23 cellular contexts compared by ENCODE assay signal in genomic region chr14:93838253-93838652, GRCh38. TPM values are rescaled to one million over a fixed set of nuclear protein-coding genes. Genes with fewer than 3 reads are reported as not detected.
"Had no signal": no experiment of that assay in that cellular context is flagged by ENCODE, and none has a peak within 500 bp of the region (broad histone marks: within the 10 kb centered on the region; RNA-seq: fewer than 3 reads in every experiment).

No MANE protein-coding gene starts in this region.

- H3K9me3 ChIP-seq: SK-N-SH had no signal

- H3K4me2 ChIP-seq: KMS-11, SK-N-SH had no signal

- DNase-seq: Kasumi-1, MM.1S, NCI-H1048, NCI-H1105, NCI-H1417, NCI-H1436 treated with DMSO at 0.1 percent for 48 hours, NCI-H1694 treated with DMSO at 0.1 percent for 48 hours, NCI-H1930, NCI-H2081, NCI-H2107, NCI-H2227 treated with DMSO at 0.1 percent for 48 hours, NCI-H524, NCI-H526 treated with DMSO at 0.1 percent for 48 hours, NCI-H748 treated with DMSO at 0.1 percent for 48 hours, PC-3, SHP77, SK-N-SH had no signal

- H3K4me3 ChIP-seq: K562 had no signal

- H3K27ac ChIP-seq: HL-60, KMS-11, RWPE1 had no signal

- ATAC-seq: K562, Panc1, PC-3 had no signal

RNA-seq across cellular contexts. Expression of gene PRIMA1, which starts 50.0 kb away (rescaled TPM):
- total RNA-seq: K562, M059J had no signal
